Comparison of ENCODE assay signal across 2 cellular contexts in genomic region chr12:84817297-84817696, GRCh38.
A peak's percentile ranks its signal among the peaks of the same experiment; 100 is the strongest.
TF ChIP-seq lines count a peak whose summit lies in the region.

No MANE protein-coding gene starts in this region.

TF ChIP-seq in IMR-90, 13 proteins besides CTCF, POLR2A, EP300 and RAD21:
- TF ChIP-seq CEBPB (IDR thresholded peaks at IDR 0.05; ENCODE audit: low read depth, low read length) (no peak), BHLHE40 (IDR thresholded peaks at IDR 0.05; ENCODE audit: low read depth, low read length) (no peak), SMC3 (IDR thresholded peaks at IDR 0.05; ENCODE audit: low read depth, low read length) (no peak), FOS (IDR thresholded peaks at IDR 0.05; ENCODE audit: low read depth, low read length) (no peak), MAFK (IDR thresholded peaks at IDR 0.05; ENCODE audit: low read depth, low read length) (peak; percentile 84)

TF ChIP-seq in K562, 482 proteins besides CTCF, POLR2A, EP300 and RAD21:
- no peak for TF ChIP-seq HNRNPH1 (optimal IDR thresholded peaks at IDR 0.05; ENCODE audit: low read depth, low read length)
- no peak for TF ChIP-seq HDAC8 (tag; IDR thresholded peaks at IDR 0.05)
- peak; percentile 46; the same call in 1 of the 2 replicates for TF ChIP-seq ZNF316 (IDR thresholded peaks at IDR 0.05)
- 0 out of 2 replicates have a peak, but pooled peaks have one; percentile 17 for TF ChIP-seq MAFG (tag; conservative IDR thresholded peaks at IDR 0.05)
